ENCODE assay signal across 1 cellular context in the genomic region with DNA sequence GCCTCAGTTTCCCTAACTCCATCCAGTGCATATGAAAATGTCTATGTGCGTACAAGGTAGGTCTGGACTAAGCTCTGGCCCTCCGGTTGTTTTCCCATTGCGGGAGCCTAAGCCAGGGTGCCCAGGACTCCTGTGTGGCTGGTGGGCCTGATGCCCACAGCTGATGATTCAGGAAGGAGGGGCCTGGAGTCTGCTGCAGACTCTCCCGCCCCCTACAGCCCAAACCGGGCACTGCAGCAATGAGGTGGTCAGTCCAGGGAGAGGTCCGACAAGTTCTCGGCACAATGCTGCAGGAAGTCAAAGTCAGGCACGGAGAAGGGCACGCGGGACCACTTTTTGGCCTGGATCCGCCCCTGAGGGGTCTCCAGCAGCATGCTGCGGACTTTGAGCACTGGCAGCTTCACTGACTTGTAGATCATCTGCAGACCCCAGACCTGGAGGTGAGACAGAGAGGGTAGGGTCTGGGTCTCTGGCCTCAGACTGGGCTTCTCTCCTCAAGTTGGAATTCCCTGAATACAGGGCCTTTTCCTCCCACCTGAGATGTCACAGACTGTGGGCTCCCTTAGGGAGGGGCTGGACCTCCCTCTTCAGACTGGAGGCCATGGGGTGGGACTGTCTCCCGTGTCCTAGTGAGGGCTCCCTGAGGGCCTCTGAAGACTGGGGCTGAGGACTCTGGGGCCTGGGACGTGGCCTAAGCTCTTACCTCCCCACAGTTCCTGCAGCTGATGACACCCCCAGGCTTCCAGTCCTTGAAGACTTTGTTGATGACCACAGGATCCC.
TF ChIP-seq lines count a peak whose summit lies in the region.

No MANE protein-coding gene starts in this region.

TF ChIP-seq in K562, 482 proteins besides CTCF, POLR2A, EP300 and RAD21 (continued from another document and continues in another):
- TF ChIP-seq TFE3 (CRISPR knock-in tag; IDR thresholded peaks at IDR 0.05): no peak
- no peak for TF ChIP-seq JUND (IDR thresholded peaks at IDR 0.05; ENCODE audit: borderline replicate concordance, low read depth, low read length)
- peak; percentile 24; the same call in 1 of the 3 replicates for TF ChIP-seq JUND (tag; IDR thresholded peaks at IDR 0.05; ENCODE audit: borderline replicate concordance, low read depth, low read length)
- TF ChIP-seq ESRRA (IDR thresholded peaks at IDR 0.05; ENCODE audit: borderline replicate concordance, low read depth): 0 out of 2 replicates have a peak, but pooled peaks have one; percentile 16
- no peak for TF ChIP-seq PCBP2 (IDR thresholded peaks at IDR 0.05; ENCODE audit: low read depth, low read length, poor library complexity, severe bottlenecking)
- no peak for TF ChIP-seq ZC3H4 (CRISPR knock-in tag; IDR thresholded peaks at IDR 0.05; ENCODE audit: borderline replicate concordance)
- no peak for TF ChIP-seq CBX2 (IDR thresholded peaks at IDR 0.05; ENCODE audit: insufficient read depth, low read length, poor library complexity, severe bottlenecking)
- TF ChIP-seq CXXC5 (CRISPR knock-in tag; IDR thresholded peaks at IDR 0.05): no peak
- TF ChIP-seq DACH1 (IDR thresholded peaks at IDR 0.05; ENCODE audit: partially characterized antibody): peak; percentile 68
- no peak for TF ChIP-seq BRD9 (IDR thresholded peaks at IDR 0.05; ENCODE audit: low read depth, partially characterized antibody)
- TF ChIP-seq U2AF1 (optimal IDR thresholded peaks at IDR 0.05; ENCODE audit: low read depth, low read length): no peak
- TF ChIP-seq SMC3 (conservative IDR thresholded peaks at IDR 0.05; ENCODE audit: insufficient read depth, low read depth, low read length): peak; percentile 65
- TF ChIP-seq NRF1 (conservative IDR thresholded peaks at IDR 0.05 in 1 of 2, IDR thresholded peaks at IDR 0.05 in 1 of 2): no peak
- TF ChIP-seq KDM1A (IDR thresholded peaks at IDR 0.05): no peak
- TF ChIP-seq ZNF785 (CRISPR knock-in tag; IDR thresholded peaks at IDR 0.05): no peak
- TF ChIP-seq ZNF224 (CRISPR knock-in tag; IDR thresholded peaks at IDR 0.05): no peak
- TF ChIP-seq, protein P1, sequence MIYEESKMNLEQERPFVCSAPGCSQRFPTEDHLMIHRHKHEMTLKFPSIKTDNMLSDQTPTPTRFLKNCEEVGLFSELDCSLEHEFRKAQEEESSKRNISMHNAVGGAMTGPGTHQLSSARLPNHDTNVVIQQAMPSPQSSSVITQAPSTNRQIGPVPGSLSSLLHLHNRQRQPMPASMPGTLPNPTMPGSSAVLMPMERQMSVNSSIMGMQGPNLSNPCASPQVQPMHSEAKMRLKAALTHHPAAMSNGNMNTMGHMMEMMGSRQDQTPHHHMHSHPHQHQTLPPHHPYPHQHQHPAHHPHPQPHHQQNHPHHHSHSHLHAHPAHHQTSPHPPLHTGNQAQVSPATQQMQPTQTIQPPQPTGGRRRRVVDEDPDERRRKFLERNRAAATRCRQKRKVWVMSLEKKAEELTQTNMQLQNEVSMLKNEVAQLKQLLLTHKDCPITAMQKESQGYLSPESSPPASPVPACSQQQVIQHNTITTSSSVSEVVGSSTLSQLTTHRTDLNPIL (CRISPR knock-in tag; IDR thresholded peaks at IDR 0.05): no peak
- no peak for TF ChIP-seq POLR2AphosphoS2 (IDR thresholded peaks at IDR 0.05; ENCODE audit: low read length)
- no peak for TF ChIP-seq SMARCA4 (IDR thresholded peaks at IDR 0.05)
- TF ChIP-seq ZNF589 (CRISPR knock-in tag; IDR thresholded peaks at IDR 0.05; ENCODE audit: low read depth): no peak
- TF ChIP-seq, protein P2, sequence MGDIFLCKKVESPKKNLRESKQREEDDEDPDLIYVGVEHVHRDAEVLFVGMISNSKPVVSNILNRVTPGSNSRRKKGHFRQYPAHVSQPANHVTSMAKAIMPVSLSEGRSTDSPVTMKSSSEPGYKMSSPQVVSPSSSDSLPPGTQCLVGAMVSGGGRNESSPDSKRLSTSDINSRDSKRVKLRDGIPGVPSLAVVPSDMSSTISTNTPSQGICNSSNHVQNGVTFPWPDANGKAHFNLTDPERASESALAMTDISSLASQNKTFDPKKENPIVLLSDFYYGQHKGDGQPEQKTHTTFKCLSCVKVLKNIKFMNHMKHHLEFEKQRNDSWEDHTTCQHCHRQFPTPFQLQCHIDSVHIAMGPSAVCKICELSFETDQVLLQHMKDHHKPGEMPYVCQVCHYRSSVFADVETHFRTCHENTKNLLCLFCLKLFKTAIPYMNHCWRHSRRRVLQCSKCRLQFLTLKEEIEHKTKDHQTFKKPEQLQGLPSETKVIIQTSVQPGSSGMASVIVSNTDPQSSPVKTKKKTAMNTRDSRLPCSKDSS (IDR thresholded peaks at IDR 0.05; ENCODE audit: low read depth, partially characterized antibody): no peak
- no peak for TF ChIP-seq SPI1 (IDR thresholded peaks at IDR 0.05; ENCODE audit: borderline replicate concordance, low read depth, low read length)
- TF ChIP-seq RBM17 (IDR thresholded peaks at IDR 0.05; ENCODE audit: borderline replicate concordance, low read depth, low read length): no peak
- TF ChIP-seq ATF7 (IDR thresholded peaks at IDR 0.05): 0 out of 2 replicates have a peak, but pooled peaks have one; percentile 27
- no peak for TF ChIP-seq SMARCB1 (IDR thresholded peaks at IDR 0.05; ENCODE audit: insufficient read length, low read depth)
- peak; percentile 92 for TF ChIP-seq TFAP4 (CRISPR knock-in tag; IDR thresholded peaks at IDR 0.05; ENCODE audit: borderline replicate concordance)
- TF ChIP-seq SIX5 (IDR thresholded peaks at IDR 0.05; ENCODE audit: borderline replicate concordance in 1 of 2, insufficient read depth in 1 of 2, low read depth in 1 of 2, low read length in 2 of 2): no peak
- no peak for TF ChIP-seq ZNF518B (CRISPR knock-in tag; IDR thresholded peaks at IDR 0.05)
- TF ChIP-seq ELK1 (CRISPR knock-in tag; IDR thresholded peaks at IDR 0.05): no peak
- TF ChIP-seq, protein P3, sequence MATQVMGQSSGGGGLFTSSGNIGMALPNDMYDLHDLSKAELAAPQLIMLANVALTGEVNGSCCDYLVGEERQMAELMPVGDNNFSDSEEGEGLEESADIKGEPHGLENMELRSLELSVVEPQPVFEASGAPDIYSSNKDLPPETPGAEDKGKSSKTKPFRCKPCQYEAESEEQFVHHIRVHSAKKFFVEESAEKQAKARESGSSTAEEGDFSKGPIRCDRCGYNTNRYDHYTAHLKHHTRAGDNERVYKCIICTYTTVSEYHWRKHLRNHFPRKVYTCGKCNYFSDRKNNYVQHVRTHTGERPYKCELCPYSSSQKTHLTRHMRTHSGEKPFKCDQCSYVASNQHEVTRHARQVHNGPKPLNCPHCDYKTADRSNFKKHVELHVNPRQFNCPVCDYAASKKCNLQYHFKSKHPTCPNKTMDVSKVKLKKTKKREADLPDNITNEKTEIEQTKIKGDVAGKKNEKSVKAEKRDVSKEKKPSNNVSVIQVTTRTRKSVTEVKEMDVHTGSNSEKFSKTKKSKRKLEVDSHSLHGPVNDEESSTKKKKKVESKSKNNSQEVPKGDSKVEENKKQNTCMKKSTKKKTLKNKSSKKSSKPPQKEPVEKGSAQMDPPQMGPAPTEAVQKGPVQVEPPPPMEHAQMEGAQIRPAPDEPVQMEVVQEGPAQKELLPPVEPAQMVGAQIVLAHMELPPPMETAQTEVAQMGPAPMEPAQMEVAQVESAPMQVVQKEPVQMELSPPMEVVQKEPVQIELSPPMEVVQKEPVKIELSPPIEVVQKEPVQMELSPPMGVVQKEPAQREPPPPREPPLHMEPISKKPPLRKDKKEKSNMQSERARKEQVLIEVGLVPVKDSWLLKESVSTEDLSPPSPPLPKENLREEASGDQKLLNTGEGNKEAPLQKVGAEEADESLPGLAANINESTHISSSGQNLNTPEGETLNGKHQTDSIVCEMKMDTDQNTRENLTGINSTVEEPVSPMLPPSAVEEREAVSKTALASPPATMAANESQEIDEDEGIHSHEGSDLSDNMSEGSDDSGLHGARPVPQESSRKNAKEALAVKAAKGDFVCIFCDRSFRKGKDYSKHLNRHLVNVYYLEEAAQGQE (CRISPR knock-in tag; IDR thresholded peaks at IDR 0.05; ENCODE audit: low read depth): no peak
- TF ChIP-seq, protein P4, sequence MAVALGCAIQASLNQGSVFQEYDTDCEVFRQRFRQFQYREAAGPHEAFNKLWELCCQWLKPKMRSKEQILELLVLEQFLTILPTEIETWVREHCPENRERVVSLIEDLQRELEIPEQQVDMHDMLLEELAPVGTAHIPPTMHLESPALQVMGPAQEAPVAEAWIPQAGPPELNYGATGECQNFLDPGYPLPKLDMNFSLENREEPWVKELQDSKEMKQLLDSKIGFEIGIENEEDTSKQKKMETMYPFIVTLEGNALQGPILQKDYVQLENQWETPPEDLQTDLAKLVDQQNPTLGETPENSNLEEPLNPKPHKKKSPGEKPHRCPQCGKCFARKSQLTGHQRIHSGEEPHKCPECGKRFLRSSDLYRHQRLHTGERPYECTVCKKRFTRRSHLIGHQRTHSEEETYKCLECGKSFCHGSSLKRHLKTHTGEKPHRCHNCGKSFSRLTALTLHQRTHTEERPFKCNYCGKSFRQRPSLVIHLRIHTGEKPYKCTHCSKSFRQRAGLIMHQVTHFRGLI (CRISPR knock-in tag; IDR thresholded peaks at IDR 0.05): no peak
- no peak for TF ChIP-seq RNF2 (IDR thresholded peaks at IDR 0.05)
- no peak for TF ChIP-seq PRPF4 (IDR thresholded peaks at IDR 0.05; ENCODE audit: insufficient read depth, low read depth, low read length, poor library complexity, severe bottlenecking)
- peak in 1 of 2 experiments; percentile 33; a peak in 1 of 4 replicates for TF ChIP-seq MAZ (CRISPR knock-in tag; conservative IDR thresholded peaks at IDR 0.05 in 1 of 2, IDR thresholded peaks at IDR 0.05 in 1 of 2)
- TF ChIP-seq MBD2 (IDR thresholded peaks at IDR 0.05; ENCODE audit: borderline replicate concordance, low read depth): no peak
- TF ChIP-seq TAF9B (IDR thresholded peaks at IDR 0.05; ENCODE audit: partially characterized antibody): no peak
- TF ChIP-seq CHCHD3 (CRISPR knock-in tag; IDR thresholded peaks at IDR 0.05): no peak
- no peak for TF ChIP-seq PKNOX1 (IDR thresholded peaks at IDR 0.05)
- no peak for TF ChIP-seq FOSL1 (tag; conservative IDR thresholded peaks at IDR 0.05)
- no peak for TF ChIP-seq TCF7L2 (IDR thresholded peaks at IDR 0.05; ENCODE audit: low read depth, low read length)
- no peak for TF ChIP-seq SETDB1 (IDR thresholded peaks at IDR 0.05; ENCODE audit: low read length)
- TF ChIP-seq ZNF212 (CRISPR knock-in tag; IDR thresholded peaks at IDR 0.05): no peak
- no peak for TF ChIP-seq ZC3H11A (IDR thresholded peaks at IDR 0.05; ENCODE audit: low read depth, low read length)
